In genomic region chr14:61103541-61104339, GRCh38 we compare ENCODE assay signal across 8 cellular contexts.
DNase-seq lines count a peak whose midpoint lies in the region; ATAC-seq and TF ChIP-seq lines count a peak whose summit lies in the region.

No MANE protein-coding gene starts in this region.

- no peaks in the 10 kb centered on the region for H3K9me3 Mint-ChIP-seq in activated T-helper 17 cell treated with anti-CD3 and anti-CD28 coated beads, Interleukin-2, amount 50 U/mL, for 72 hours

- no peak overlapping the region for H3K4me3 ChIP-seq in left ventricle myocardium inferior
- H3K4me3 ChIP-seq in smooth muscle cell: no peak overlapping the region

- H3K9ac ChIP-seq in smooth muscle cell (ENCODE audit: low read depth): peak overlapping the region; percentile 72

- H3K9me3 ChIP-seq in left ventricle myocardium inferior (replicated peaks) (no peaks in the 10 kb centered on the region), smooth muscle cell (replicated peaks; ENCODE audit: low read depth) (no peaks in the 10 kb centered on the region)

- intact Hi-C loops in left ventricle myocardium inferior (cut with micrococcal nuclease): no loop called here

- peak overlapping the region; percentile 87 for H3K27ac Mint-ChIP-seq in activated T-helper 17 cell treated with anti-CD3 and anti-CD28 coated beads, Interleukin-2, amount 50 U/mL, for 72 hours

- no peaks in the 10 kb centered on the region for H3K36me3 Mint-ChIP-seq in activated T-helper 17 cell treated with anti-CD3 and anti-CD28 coated beads, Interleukin-2, amount 50 U/mL, for 72 hours (ENCODE audit: low read depth)

- H3K4me1 ChIP-seq in left ventricle myocardium inferior: peaks cover 44% of the 10 kb centered on the region
- peaks cover 24% of the 10 kb centered on the region for H3K4me1 ChIP-seq in smooth muscle cell (ENCODE audit: low read depth)

- peak; percentile 96 for DNase-seq in HS-27A (ENCODE audit: low read depth)
- no peak for DNase-seq in left ventricle myocardium inferior
- peak; percentile 27 for DNase-seq in smooth muscle cell (lab: John Stamatoyannopoulos, UW; ENCODE audit: unreplicated experiment)
- DNase-seq in NCI-H1930 (lab: John Stamatoyannopoulos, UW): no peak
- no peak for DNase-seq in NCI-H1436 treated with DMSO at 0.1 percent for 48 hours (lab: John Stamatoyannopoulos, UW)

- H3F3A ChIP-seq in smooth muscle cell (ENCODE audit: low read depth): no peaks in the 10 kb centered on the region

- H2AFZ ChIP-seq in smooth muscle cell (ENCODE audit: low read depth): peak overlapping the region; percentile 67

- H3K27me3 Mint-ChIP-seq in activated T-helper 17 cell treated with anti-CD3 and anti-CD28 coated beads, Interleukin-2, amount 50 U/mL, for 72 hours: no peaks in the 10 kb centered on the region

- 20% methylated on average over 11 of the region's 11 CpGs for WGBS in smooth muscle cell (ENCODE audit: low lambda C conversion rate)

- H3K27me3 ChIP-seq in left ventricle myocardium inferior (ENCODE audit: low read depth) (no peaks in the 10 kb centered on the region), smooth muscle cell (ENCODE audit: low read depth) (no peaks in the 10 kb centered on the region)

- peak overlapping the region; percentile 72 for H3K4me3 Mint-ChIP-seq in activated T-helper 17 cell treated with anti-CD3 and anti-CD28 coated beads, Interleukin-2, amount 50 U/mL, for 72 hours

- H3K4me1 Mint-ChIP-seq in activated T-helper 17 cell treated with anti-CD3 and anti-CD28 coated beads, Interleukin-2, amount 50 U/mL, for 72 hours: peaks cover 19% of the 10 kb centered on the region

- peak overlapping the region; percentile 59 for H3K27ac ChIP-seq in C4-2B
- H3K27ac ChIP-seq in left ventricle myocardium inferior (replicated peaks): peak overlapping the region; percentile 61
- H3K27ac ChIP-seq in smooth muscle cell (ENCODE audit: low read depth): peak overlapping the region; percentile 92

- H3K36me3 ChIP-seq in left ventricle myocardium inferior: no peaks in the 10 kb centered on the region
- no peaks in the 10 kb centered on the region for H3K36me3 ChIP-seq in smooth muscle cell (ENCODE audit: low read depth)

- peak overlapping the region; percentile 76 for H3K4me2 ChIP-seq in smooth muscle cell

- H4K20me1 ChIP-seq in smooth muscle cell (ENCODE audit: low read depth): no peaks in the 10 kb centered on the region

- no peaks in the 10 kb centered on the region for H3K79me2 ChIP-seq in smooth muscle cell (ENCODE audit: low read depth)

- no peak for TF ChIP-seq CTCF in C4-2B (conservative IDR thresholded peaks at IDR 0.05)
- no peak for TF ChIP-seq CTCF in left ventricle myocardium inferior (IDR thresholded peaks at IDR 0.05; ENCODE audit: borderline replicate concordance)
- TF ChIP-seq CTCF in smooth muscle cell (IDR thresholded peaks at IDR 0.05; ENCODE audit: borderline replicate concordance, insufficient read depth, poor library complexity, severe bottlenecking): no peak

- peak; percentile 68 for ATAC-seq in GM21367 (IDR thresholded peaks at IDR 0.05; ENCODE audit: unreplicated experiment)
- peak; percentile 88 for ATAC-seq in activated T-helper 17 cell treated with anti-CD3 and anti-CD28 coated beads, Interleukin-2, amount 50 U/mL, for 72 hours (replicated peaks)

Comparison
In these comparisons a context has a peak if more than half of its experiments do, and no peak if none do; other contexts are left out.
1. DNase-seq: peak in HS-27A (single experiment) and smooth muscle cell (single experiment); none in left ventricle myocardium inferior (single experiment), NCI-H1930 (0 of 2) and NCI-H1436 treated with DMSO at 0.1 percent for 48 hours (single experiment).
2. Peak in every context shown above with its lines, with median percentiles within 50 percentile points of each other: H3K27ac ChIP-seq.